8 cellular contexts compared by ENCODE assay signal in the genomic region with DNA sequence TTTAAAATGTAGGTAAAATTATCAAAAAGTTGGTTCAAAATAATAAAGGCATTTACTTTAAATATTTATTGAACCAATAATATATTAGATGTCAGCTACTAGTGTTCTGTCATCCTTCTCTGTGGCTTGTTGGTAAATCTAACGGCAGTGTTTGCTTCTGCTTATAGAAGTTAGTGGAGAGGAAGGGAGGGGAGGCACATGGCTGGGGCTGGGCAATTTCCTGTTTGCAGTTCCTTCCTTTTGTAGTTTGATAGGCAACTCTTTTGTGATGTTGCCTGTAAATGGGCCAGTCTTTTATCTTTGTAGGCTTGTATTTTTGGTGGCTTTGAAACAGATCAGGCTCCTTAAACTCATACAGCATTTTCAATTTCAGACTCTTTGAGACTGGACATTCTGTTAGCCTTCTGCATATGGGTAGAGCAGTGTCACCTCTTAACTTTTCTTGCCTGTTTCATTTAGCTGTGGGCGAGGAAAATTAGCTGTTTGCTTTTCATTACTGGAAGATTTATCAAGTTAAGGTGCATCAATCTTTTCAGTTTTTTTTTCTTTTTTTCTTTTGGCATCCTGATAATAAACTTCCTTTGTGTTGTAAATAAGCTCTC. TPM values are rescaled to one million over a fixed set of nuclear protein-coding genes. Genes with fewer than 3 reads are reported as not detected.
DNase-seq lines count a peak whose midpoint lies in the region; ATAC-seq, FAIRE-seq and TF ChIP-seq lines count a peak whose summit lies in the region.

No MANE protein-coding gene starts in this region.

- POLR2A ChIA-PET in CD4-positive, alpha-beta T cell (lab: Charles Lee), result interaction anchor here (0.6 to 4.7 kb wide), 23 partner anchors 9 to 151 kb away, joined by 3 to 41 read pairs (median 4); partner anchors contain the start of genes CDC14A, DBT and RTCA
- POLR2A ChIA-PET in PC-3 (lab: Charles Lee; ENCODE audit: unreplicated experiment), result interaction anchor here (0.6 kb wide), 1 partner anchor 55 kb away, joined by 5 read pairs; no protein-coding TSS in a partner anchor

- H3K79me2 ChIP-seq in PC-3 (ENCODE audit: low read length), result no peaks in the 10 kb centered on the region

- H2AFZ ChIP-seq in PC-3 (ENCODE audit: low read length), result 0 out of 2 replicates have a peak overlapping the region, but pooled peaks have one; percentile 37

- H3K27ac Mint-ChIP-seq in CD4-positive, alpha-beta T cell, result peak overlapping the region; percentile 85
- H3K27ac Mint-ChIP-seq in activated naive CD4-positive, alpha-beta T cell treated with anti-CD3 and anti-CD28 coated beads, Interleukin-2, amount 50 U/mL, for 72 hours, result peak overlapping the region; percentile 83 to 89
- peak overlapping the region; percentile 69 for H3K27ac Mint-ChIP-seq in memory B cell

- H3K9me3 ChIP-seq in CD4-positive, alpha-beta T cell (ENCODE audit: control insufficient read depth, low read length), result no peaks in the 10 kb centered on the region
- H3K9me3 ChIP-seq in PC-3 (ENCODE audit: low read length) (no peaks in the 10 kb centered on the region), stomach (no peaks in the 10 kb centered on the region)

- no peak overlapping the region for H3K4me3 ChIP-seq in PC-3 (ENCODE audit: low read length)
- no peak overlapping the region for H3K4me3 ChIP-seq in stomach

- no peaks in the 10 kb centered on the region for H3K9me2 ChIP-seq in PC-3 (replicated peaks; ENCODE audit: low read length)

- H3K27me3 ChIP-seq in CD4-positive, alpha-beta T cell (ENCODE audit: control insufficient read depth, insufficient read depth, low read length), result no peaks in the 10 kb centered on the region
- H3K27me3 ChIP-seq in PC-3 (ENCODE audit: low read length), result no peaks in the 10 kb centered on the region
- H3K27me3 ChIP-seq in stomach, result no peaks in the 10 kb centered on the region

- 23 to 46% (median 32%) methylated on average over 2 of the region's 2 CpGs for WGBS in stomach, 5 donors

- intact Hi-C loops in CD4-positive, alpha-beta T cell (cut with DNase I, micrococcal nuclease), result loop anchor here (2.0 to 5.0 kb wide), 3 partner anchors 14 to 42 kb away; no protein-coding TSS in a partner anchor
- intact Hi-C loops in PC-3 (cut with micrococcal nuclease), result no loop called here
- intact Hi-C loops in stomach (cut with DNase I; ENCODE audit: low total_unique reads), result no loop called here
- intact Hi-C loops in posterior vena cava (cut with DNase I), result no loop called here

- ATAC-seq in CD4-positive, alpha-beta T cell (ENCODE audit: poor library complexity), result peak; percentile 91
- ATAC-seq in PC-3 (peak; percentile 70), memory B cell (ENCODE audit: low read depth) (peak; percentile 99), GM19452 (IDR thresholded peaks at IDR 0.05; ENCODE audit: unreplicated experiment) (no peak)
- ATAC-seq in activated naive CD4-positive, alpha-beta T cell treated with anti-CD3 and anti-CD28 coated beads, Interleukin-2, amount 50 U/mL, for 72 hours, result peak; percentile 46 to 55

- H3K4me3 Mint-ChIP-seq in CD4-positive, alpha-beta T cell, result peak overlapping the region; percentile 81
- peak overlapping the region; percentile 37 for H3K4me3 Mint-ChIP-seq in memory B cell

- H3F3A ChIP-seq in PC-3 (ENCODE audit: low read length, unreplicated experiment), result no peaks in the 10 kb centered on the region

- H4K20me1 ChIP-seq in PC-3 (ENCODE audit: low read length), result no peaks in the 10 kb centered on the region

- H3K27ac ChIP-seq in CD4-positive, alpha-beta T cell (ENCODE audit: low read depth, low read length), result peak overlapping the region; percentile 51
- H3K27ac ChIP-seq in PC-3 (ENCODE audit: low read length) (no peak overlapping the region), stomach (peak overlapping the region in 3 of 5 donors; percentile 35 to 55 (median 41))

- peak; percentile 54 to 74 (median 66) for DNase-seq in CD4-positive, alpha-beta T cell
- DNase-seq in H54 (ENCODE audit: insufficient read length, low spot score) (no peak), PC-3 (no peak), memory B cell (ENCODE audit: low spot score in 2 of 2) (peak; percentile 13 to 41), stomach (peak; percentile 46), posterior vena cava (ENCODE audit: low spot score) (no peak)
- DNase-seq in activated naive CD4-positive, alpha-beta T cell treated with anti-CD3 and anti-CD28 coated beads, Interleukin-2, amount 50 U/mL, for 72 hours (ENCODE audit: low spot score in 2 of 2), result no peak

- CTCF ChIA-PET in CD4-positive, alpha-beta T cell (lab: Charles Lee), result interaction anchor here (0.9 to 1.3 kb wide), 3 partner anchors 9 to 63 kb away, joined by 3 to 4 read pairs (median 4); no protein-coding TSS in a partner anchor
- CTCF ChIA-PET in PC-3 (lab: Charles Lee), result no interaction called here

- H3K27me3 Mint-ChIP-seq in CD4-positive, alpha-beta T cell, result no peaks in the 10 kb centered on the region
- no peaks in the 10 kb centered on the region for H3K27me3 Mint-ChIP-seq in memory B cell

- H3K36me3 ChIP-seq in PC-3 (ENCODE audit: low read depth, low read length) (no peaks in the 10 kb centered on the region), stomach (no peaks in the 10 kb centered on the region)

- BruUV-seq in PC-3 (replicated peaks; lab: Mats Ljungman, UMichigan), result no TSS peak

- peaks cover 71% of the 10 kb centered on the region for H3K36me3 Mint-ChIP-seq in CD4-positive, alpha-beta T cell (ENCODE audit: low read depth)
- peaks cover 8 to 14% of the 10 kb centered on the region in 2 donors for H3K36me3 Mint-ChIP-seq in activated naive CD4-positive, alpha-beta T cell treated with anti-CD3 and anti-CD28 coated beads, Interleukin-2, amount 50 U/mL, for 72 hours
- H3K36me3 Mint-ChIP-seq in memory B cell, result peaks cover 18% of the 10 kb centered on the region

- H3K4me1 Mint-ChIP-seq in CD4-positive, alpha-beta T cell (ENCODE audit: low read depth), result peaks cover 94% of the 10 kb centered on the region
- H3K4me1 Mint-ChIP-seq in memory B cell, result peaks cover 39% of the 10 kb centered on the region

- no peak for TF ChIP-seq CTCF in CD4-positive, alpha-beta T cell (IDR thresholded peaks at IDR 0.05)
- TF ChIP-seq CTCF in PC-3 (conservative IDR thresholded peaks at IDR 0.05; ENCODE audit: low read depth, low read length), result no peak
- TF ChIP-seq CTCF in stomach (IDR thresholded peaks at IDR 0.05), result no peak

- TF ChIP-seq EP300 in stomach (IDR thresholded peaks at IDR 0.05), result no peak

- no peak overlapping the region for H3K4me2 ChIP-seq in PC-3 (ENCODE audit: low read length)

- no peak for TF ChIP-seq POLR2A in H54 (IDR thresholded peaks at IDR 0.05; ENCODE audit: low read depth, low read length)
- no peak for TF ChIP-seq POLR2A in stomach (IDR thresholded peaks at IDR 0.05)

- H3K9ac ChIP-seq in PC-3 (ENCODE audit: low read length), result no peak overlapping the region

- H3K4me1 ChIP-seq in PC-3 (ENCODE audit: insufficient read depth, low read length) (no peaks in the 10 kb centered on the region), stomach (peaks cover 6 to 31% (median 10%) of the 10 kb centered on the region in 4 donors)

- no peaks in the 10 kb centered on the region for H3K9me3 Mint-ChIP-seq in CD4-positive, alpha-beta T cell
- no peaks in the 10 kb centered on the region for H3K9me3 Mint-ChIP-seq in activated naive CD4-positive, alpha-beta T cell treated with anti-CD3 and anti-CD28 coated beads, Interleukin-2, amount 50 U/mL, for 72 hours
- no peaks in the 10 kb centered on the region for H3K9me3 Mint-ChIP-seq in memory B cell

- peak; percentile 71 for FAIRE-seq in H54 (lab: Jason Lieb, UNC)

RNA-seq across cellular contexts. Expression of gene CDC14A, which starts 48.1 kb away (rescaled TPM):
- total RNA-seq in CD4-positive, alpha-beta T cell, result 100 to 1,000 TPM; 174 to 182 TPM
- total RNA-seq in PC-3 (2014; rRNA removed), result 3.4 and 3.7 TPM in 2 replicates
- 10 to 100 TPM; 13.0 to 16.0 TPM for total RNA-seq in activated naive CD4-positive, alpha-beta T cell treated with anti-CD3 and anti-CD28 coated beads, Interleukin-2, amount 50 U/mL, for 72 hours
- 10 to 100 TPM in 4 of 5 donors, 1 to 10 TPM in 1; 9.4 to 31.0 (median 27.2) TPM for total RNA-seq in stomach
- polyA plus RNA-seq in stomach, result 1 to 10 TPM; 2.1 to 6.0 (median 3.7) TPM
- 1 to 10 TPM; 6.5 to 7.5 TPM for total RNA-seq in posterior vena cava

Comparison
In these comparisons a context has a peak if more than half of its experiments do, and no peak if none do; other contexts are left out.
1. DNase-seq: peak in CD4-positive, alpha-beta T cell (10 of 10), memory B cell (2 of 2) and stomach (single experiment); none in H54 (single experiment), PC-3 (single experiment), activated naive CD4-positive, alpha-beta T cell treated with anti-CD3 and anti-CD28 coated beads, Interleukin-2, amount 50 U/mL, for 72 hours (0 of 2) and posterior vena cava (single experiment).
2. RNA of gene CDC14A, which starts 48.1 kb away (total RNA-seq): 174 to 182 TPM in CD4-positive, alpha-beta T cell; 9.4 to 31.0 TPM in stomach, 13.0 to 16.0 TPM in activated naive CD4-positive, alpha-beta T cell treated with anti-CD3 and anti-CD28 coated beads, Interleukin-2, amount 50 U/mL, for 72 hours, 6.5 to 7.5 TPM in posterior vena cava and 3.4 to 3.7 TPM in PC-3; every median in the first group is over 4 times any median in the second.
3. intact Hi-C loops: an anchor here in CD4-positive, alpha-beta T cell (2.0 to 5.0 kb wide); none called in PC-3, stomach and posterior vena cava.
4. Peak in every context shown above with its lines, with median percentiles within 50 percentile points of each other: H3K27ac Mint-ChIP-seq.